ENCODE assay signal across 30 cellular contexts in genomic region chr20:61585764-61586163, GRCh38.
"Had no signal": no experiment of that assay in that cellular context is flagged by ENCODE, and none has a peak within 500 bp of the region (broad histone marks: within the 10 kb centered on the region; RNA-seq: fewer than 3 reads in every experiment).

No MANE protein-coding gene starts in this region.

- H3K9me3 ChIP-seq: ovary, psoas muscle, suprapubic skin, testis, tibial artery, transverse colon, upper lobe of right lung, vagina had no signal

- H3K4me3 ChIP-seq: neural progenitor cell, ovary, psoas muscle, skin epidermis, smooth muscle cell, spleen, suprapubic skin, testis, tibial artery, transverse colon, upper lobe of right lung, vagina had no signal

- H3K9me3 Mint-ChIP-seq: nephron; stimulated activated memory B cell treated with anti-CD40 and anti-IgM and Interleukin-4, amounts not matched to agents 10 μg/mL and 1 μg/mL and 100 μg/mL, for 72 hours; stimulated activated naive CD8-positive, alpha-beta T cell treated with anti-CD3 and anti-CD28 coated beads, Interleukin-15, amount 100 ng/mL, for 72 hours; type B pancreatic cell had no signal

- H3K36me3 ChIP-seq: neural progenitor cell, ovary, spleen, suprapubic skin, tibial artery, transverse colon, upper lobe of right lung, vagina had no signal

- H3K27ac Mint-ChIP-seq: natural killer cell; nephron; neural progenitor cell; progenitor cell of endocrine pancreas; stimulated activated memory B cell treated with anti-CD40 and anti-IgM and Interleukin-4, amounts not matched to agents 10 μg/mL and 1 μg/mL and 100 μg/mL, for 72 hours; stimulated activated naive CD8-positive, alpha-beta T cell treated with anti-CD3 and anti-CD28 coated beads, Interleukin-15, amount 100 ng/mL, for 72 hours; type B pancreatic cell had no signal

- H3K4me2 ChIP-seq: neural progenitor cell, smooth muscle cell had no signal

- H3K36me3 Mint-ChIP-seq: natural killer cell; stimulated activated memory B cell treated with anti-CD40 and anti-IgM and Interleukin-4, amounts not matched to agents 10 μg/mL and 1 μg/mL and 100 μg/mL, for 72 hours; type B pancreatic cell had no signal

- H3K27me3 ChIP-seq: neural progenitor cell, ovary, testis, transverse colon, upper lobe of right lung, vagina had no signal

- H3K79me2 ChIP-seq: parathyroid adenoma had no signal

- H3K4me1 ChIP-seq: parathyroid adenoma, psoas muscle, spleen, testis, tibial artery, upper lobe of right lung had no signal

- H3K4me3 Mint-ChIP-seq: natural killer cell; nephron; neural progenitor cell; stimulated activated memory B cell treated with anti-CD40 and anti-IgM and Interleukin-4, amounts not matched to agents 10 μg/mL and 1 μg/mL and 100 μg/mL, for 72 hours; stimulated activated naive CD8-positive, alpha-beta T cell treated with anti-CD3 and anti-CD28 coated beads, Interleukin-15, amount 100 ng/mL, for 72 hours; type B pancreatic cell had no signal

- DNase-seq: natural killer cell; occipital lobe; ovary; right cardiac atrium; spleen; stimulated activated CD4-positive, alpha-beta T cell treated with anti-CD3 and anti-CD28 coated beads, Interleukin-12 subunit alpha, Interleukin-12 subunit beta, amount 100 ng/mL, for 4 hours; stimulated activated CD4-positive, alpha-beta T cell treated with anti-CD3 and anti-CD28 coated beads, Interleukin-1b, Interleukin-23, amount 100 ng/mL, for 48 hours; stimulated activated CD4-positive, alpha-beta T cell treated with anti-CD3 and anti-CD28 coated beads, Interleukin-4, amount 100 ng/mL, for 1 hour; stimulated activated CD4-positive, alpha-beta T cell treated with anti-CD3 and anti-CD28 coated beads, Interleukin-4, amount 100 ng/mL, for 4 hours; stimulated activated CD8-positive, alpha-beta memory T cell treated with anti-CD3 and anti-CD28 coated beads, Interleukin-4, amount 100 ng/mL, for 48 hours; stimulated activated naive CD4-positive, alpha-beta T cell; stimulated activated naive CD8-positive, alpha-beta T cell treated with anti-CD3 and anti-CD28 coated beads, Interleukin-15, amount 100 ng/mL, for 72 hours; stimulated activated naive CD8-positive, alpha-beta T cell treated with anti-CD3 and anti-CD28 coated beads, Interleukin-15, Interleukin-2, amounts not matched to agents 100 U/mL and 50 U/mL, for 24 hours; substantia nigra; testis; tibial artery; transverse colon; upper lobe of right lung had no signal

- H3K4me1 Mint-ChIP-seq: natural killer cell; stimulated activated memory B cell treated with anti-CD40 and anti-IgM and Interleukin-4, amounts not matched to agents 10 μg/mL and 1 μg/mL and 100 μg/mL, for 72 hours; stimulated activated naive CD8-positive, alpha-beta T cell treated with anti-CD3 and anti-CD28 coated beads, Interleukin-15, amount 100 ng/mL, for 72 hours had no signal

- ATAC-seq: natural killer cell; psoas muscle; sciatic nerve; stimulated activated memory B cell treated with anti-CD40 and anti-IgM and Interleukin-4, amounts not matched to agents 10 μg/mL and 1 μg/mL and 100 μg/mL, for 72 hours; stimulated activated naive CD8-positive, alpha-beta T cell treated with anti-CD3 and anti-CD28 coated beads, Interleukin-15, amount 100 ng/mL, for 72 hours; stimulated activated naive CD8-positive, alpha-beta T cell treated with anti-CD3 and anti-CD28 coated beads, Interleukin-15, Interleukin-2, amounts not matched to agents 100 U/mL and 50 U/mL, for 24 hours; upper lobe of right lung had no signal

- H3K9ac ChIP-seq: neural progenitor cell, parathyroid adenoma had no signal

- H3K27ac ChIP-seq: neural progenitor cell, ovary, parathyroid adenoma, psoas muscle, skin epidermis, spleen, suprapubic skin, testis, tibial artery, transverse colon, upper lobe of right lung, vagina had no signal

- H2AFZ ChIP-seq: neural progenitor cell, parathyroid adenoma had no signal
